ENCODE assay signal across 1 cellular context in the genomic region with DNA sequence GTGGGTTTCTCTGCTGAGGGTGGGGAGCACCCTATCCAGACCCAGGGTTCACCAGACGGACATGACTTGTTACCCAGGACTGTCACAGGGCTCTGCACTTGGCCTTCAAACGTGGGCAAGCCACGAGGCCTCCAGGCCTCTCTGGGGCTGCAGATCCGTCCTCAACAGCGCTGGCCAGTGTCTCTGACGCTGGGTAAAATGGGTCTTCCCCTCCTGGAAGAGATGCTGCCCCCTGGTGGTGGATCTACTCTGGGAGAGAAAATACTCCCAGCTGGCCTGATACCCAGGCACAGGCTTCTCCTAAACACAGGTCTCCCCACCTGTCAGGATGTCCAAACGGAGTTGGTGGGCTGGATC.
A peak's percentile ranks its signal among the peaks of the same experiment; 100 is the strongest.
TF ChIP-seq lines count a peak whose summit lies in the region.

No MANE protein-coding gene starts in this region.

TF ChIP-seq in HepG2, 621 proteins besides CTCF, POLR2A, EP300 and RAD21 (continued from another document and continues in another):
- TF ChIP-seq, protein P1, sequence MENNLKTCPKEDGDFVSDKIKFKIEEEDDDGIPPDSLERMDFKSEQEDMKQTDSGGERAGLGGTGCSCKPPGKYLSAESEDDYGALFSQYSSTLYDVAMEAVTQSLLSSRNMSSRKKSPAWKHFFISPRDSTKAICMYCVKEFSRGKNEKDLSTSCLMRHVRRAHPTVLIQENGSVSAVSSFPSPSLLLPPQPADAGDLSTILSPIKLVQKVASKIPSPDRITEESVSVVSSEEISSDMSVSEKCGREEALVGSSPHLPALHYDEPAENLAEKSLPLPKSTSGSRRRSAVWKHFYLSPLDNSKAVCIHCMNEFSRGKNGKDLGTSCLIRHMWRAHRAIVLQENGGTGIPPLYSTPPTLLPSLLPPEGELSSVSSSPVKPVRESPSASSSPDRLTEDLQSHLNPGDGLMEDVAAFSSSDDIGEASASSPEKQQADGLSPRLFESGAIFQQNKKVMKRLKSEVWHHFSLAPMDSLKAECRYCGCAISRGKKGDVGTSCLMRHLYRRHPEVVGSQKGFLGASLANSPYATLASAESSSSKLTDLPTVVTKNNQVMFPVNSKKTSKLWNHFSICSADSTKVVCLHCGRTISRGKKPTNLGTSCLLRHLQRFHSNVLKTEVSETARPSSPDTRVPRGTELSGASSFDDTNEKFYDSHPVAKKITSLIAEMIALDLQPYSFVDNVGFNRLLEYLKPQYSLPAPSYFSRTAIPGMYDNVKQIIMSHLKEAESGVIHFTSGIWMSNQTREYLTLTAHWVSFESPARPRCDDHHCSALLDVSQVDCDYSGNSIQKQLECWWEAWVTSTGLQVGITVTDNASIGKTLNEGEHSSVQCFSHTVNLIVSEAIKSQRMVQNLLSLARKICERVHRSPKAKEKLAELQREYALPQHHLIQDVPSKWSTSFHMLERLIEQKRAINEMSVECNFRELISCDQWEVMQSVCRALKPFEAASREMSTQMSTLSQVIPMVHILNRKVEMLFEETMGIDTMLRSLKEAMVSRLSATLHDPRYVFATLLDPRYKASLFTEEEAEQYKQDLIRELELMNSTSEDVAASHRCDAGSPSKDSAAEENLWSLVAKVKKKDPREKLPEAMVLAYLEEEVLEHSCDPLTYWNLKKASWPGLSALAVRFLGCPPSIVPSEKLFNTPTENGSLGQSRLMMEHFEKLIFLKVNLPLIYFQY (CRISPR knock-in tag; IDR thresholded peaks at IDR 0.05; ENCODE audit: borderline replicate concordance) = peak; percentile 85
- TF ChIP-seq RBFOX2 (IDR thresholded peaks at IDR 0.05; ENCODE audit: low read depth, low read length) (no peak), MED1 (CRISPR knock-in tag; IDR thresholded peaks at IDR 0.05) (no peak), SRY (CRISPR knock-in tag; IDR thresholded peaks at IDR 0.05) (no peak), ONECUT2 (CRISPR knock-in tag; IDR thresholded peaks at IDR 0.05) (no peak), FLYWCH1 (CRISPR knock-in tag; IDR thresholded peaks at IDR 0.05) (no peak), ZNF570 (CRISPR knock-in tag; IDR thresholded peaks at IDR 0.05; ENCODE audit: borderline replicate concordance) (no peak), ZNF883 (CRISPR knock-in tag; IDR thresholded peaks at IDR 0.05; ENCODE audit: not compliant biosample characterization) (no peak), ZNF33A (CRISPR knock-in tag; IDR thresholded peaks at IDR 0.05; ENCODE audit: borderline replicate concordance) (0 out of 2 replicates have a peak, but pooled peaks have one; percentile 50), ZNF562 (CRISPR knock-in tag; IDR thresholded peaks at IDR 0.05; ENCODE audit: borderline replicate concordance) (no peak), ZNF678 (CRISPR knock-in tag; IDR thresholded peaks at IDR 0.05) (no peak), FIP1L1 (IDR thresholded peaks at IDR 0.05; ENCODE audit: borderline replicate concordance, insufficient read depth, low read depth, low read length) (no peak), PHF8 (CRISPR knock-in tag; IDR thresholded peaks at IDR 0.05) (0 out of 2 replicates have a peak, but pooled peaks have one; percentile 19), EZH2 (conservative IDR thresholded peaks at IDR 0.05; ENCODE audit: low read depth, low read length) (no peak), IKZF4 (CRISPR knock-in tag; IDR thresholded peaks at IDR 0.05; ENCODE audit: borderline replicate concordance, low read depth, not compliant biosample characterization) (peak; percentile 32), POLR2G (IDR thresholded peaks at IDR 0.05; ENCODE audit: low read depth, low read length) (no peak), ZNF282 (IDR thresholded peaks at IDR 0.05; ENCODE audit: partially characterized antibody) (no peak), SRSF9 (IDR thresholded peaks at IDR 0.05; ENCODE audit: borderline replicate concordance, insufficient read depth, low read depth, low read length, poor library complexity, severe bottlenecking) (no peak), BORCS8-MEF2B (CRISPR knock-in tag; IDR thresholded peaks at IDR 0.05) (no peak), ZNF501 (CRISPR knock-in tag; IDR thresholded peaks at IDR 0.05) (peak; percentile 71), MAF1 (CRISPR knock-in tag; IDR thresholded peaks at IDR 0.05; ENCODE audit: borderline replicate concordance) (no peak), POLR2AphosphoS5 (IDR thresholded peaks at IDR 0.05; ENCODE audit: low read depth, low read length) (no peak), PCBP1 (IDR thresholded peaks at IDR 0.05; ENCODE audit: borderline replicate concordance, low read depth, low read length) (no peak), EEA1 (CRISPR knock-in tag; IDR thresholded peaks at IDR 0.05; ENCODE audit: borderline replicate concordance) (no peak), SIN3A (IDR thresholded peaks at IDR 0.05; ENCODE audit: borderline replicate concordance, low read depth, low read length) (no peak), ZBTB7A (CRISPR knock-in tag; IDR thresholded peaks at IDR 0.05) (no peak), NFYC (CRISPR knock-in tag; IDR thresholded peaks at IDR 0.05) (no peak), ZNF644 (CRISPR knock-in tag; IDR thresholded peaks at IDR 0.05; ENCODE audit: low read depth) (0 out of 2 replicates have a peak, but pooled peaks have one; percentile 29), ZNF225 (CRISPR knock-in tag; IDR thresholded peaks at IDR 0.05) (no peak), NCOR1 (IDR thresholded peaks at IDR 0.05; ENCODE audit: borderline replicate concordance, low read length) (no peak), HDAC6 (IDR thresholded peaks at IDR 0.05; ENCODE audit: low read depth, low read length) (no peak), RORA (CRISPR knock-in tag; IDR thresholded peaks at IDR 0.05) (no peak), ARID2 (CRISPR knock-in tag; IDR thresholded peaks at IDR 0.05; ENCODE audit: borderline replicate concordance) (no peak), ZNF75D (CRISPR knock-in tag; IDR thresholded peaks at IDR 0.05; ENCODE audit: borderline replicate concordance) (no peak)
- TF ChIP-seq, protein P2, sequence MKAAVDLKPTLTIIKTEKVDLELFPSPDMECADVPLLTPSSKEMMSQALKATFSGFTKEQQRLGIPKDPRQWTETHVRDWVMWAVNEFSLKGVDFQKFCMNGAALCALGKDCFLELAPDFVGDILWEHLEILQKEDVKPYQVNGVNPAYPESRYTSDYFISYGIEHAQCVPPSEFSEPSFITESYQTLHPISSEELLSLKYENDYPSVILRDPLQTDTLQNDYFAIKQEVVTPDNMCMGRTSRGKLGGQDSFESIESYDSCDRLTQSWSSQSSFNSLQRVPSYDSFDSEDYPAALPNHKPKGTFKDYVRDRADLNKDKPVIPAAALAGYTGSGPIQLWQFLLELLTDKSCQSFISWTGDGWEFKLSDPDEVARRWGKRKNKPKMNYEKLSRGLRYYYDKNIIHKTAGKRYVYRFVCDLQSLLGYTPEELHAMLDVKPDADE (CRISPR knock-in tag; IDR thresholded peaks at IDR 0.05) = no peak
- TF ChIP-seq, protein P3, sequence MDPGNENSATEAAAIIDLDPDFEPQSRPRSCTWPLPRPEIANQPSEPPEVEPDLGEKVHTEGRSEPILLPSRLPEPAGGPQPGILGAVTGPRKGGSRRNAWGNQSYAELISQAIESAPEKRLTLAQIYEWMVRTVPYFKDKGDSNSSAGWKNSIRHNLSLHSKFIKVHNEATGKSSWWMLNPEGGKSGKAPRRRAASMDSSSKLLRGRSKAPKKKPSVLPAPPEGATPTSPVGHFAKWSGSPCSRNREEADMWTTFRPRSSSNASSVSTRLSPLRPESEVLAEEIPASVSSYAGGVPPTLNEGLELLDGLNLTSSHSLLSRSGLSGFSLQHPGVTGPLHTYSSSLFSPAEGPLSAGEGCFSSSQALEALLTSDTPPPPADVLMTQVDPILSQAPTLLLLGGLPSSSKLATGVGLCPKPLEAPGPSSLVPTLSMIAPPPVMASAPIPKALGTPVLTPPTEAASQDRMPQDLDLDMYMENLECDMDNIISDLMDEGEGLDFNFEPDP (CRISPR knock-in tag; conservative IDR thresholded peaks at IDR 0.05) = no peak
- TF ChIP-seq, protein P4, sequence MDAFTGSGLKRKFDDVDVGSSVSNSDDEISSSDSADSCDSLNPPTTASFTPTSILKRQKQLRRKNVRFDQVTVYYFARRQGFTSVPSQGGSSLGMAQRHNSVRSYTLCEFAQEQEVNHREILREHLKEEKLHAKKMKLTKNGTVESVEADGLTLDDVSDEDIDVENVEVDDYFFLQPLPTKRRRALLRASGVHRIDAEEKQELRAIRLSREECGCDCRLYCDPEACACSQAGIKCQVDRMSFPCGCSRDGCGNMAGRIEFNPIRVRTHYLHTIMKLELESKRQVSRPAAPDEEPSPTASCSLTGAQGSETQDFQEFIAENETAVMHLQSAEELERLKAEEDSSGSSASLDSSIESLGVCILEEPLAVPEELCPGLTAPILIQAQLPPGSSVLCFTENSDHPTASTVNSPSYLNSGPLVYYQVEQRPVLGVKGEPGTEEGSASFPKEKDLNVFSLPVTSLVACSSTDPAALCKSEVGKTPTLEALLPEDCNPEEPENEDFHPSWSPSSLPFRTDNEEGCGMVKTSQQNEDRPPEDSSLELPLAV (CRISPR knock-in tag; conservative IDR thresholded peaks at IDR 0.05; ENCODE audit: low read depth) = no peak
- TF ChIP-seq, protein P5, sequence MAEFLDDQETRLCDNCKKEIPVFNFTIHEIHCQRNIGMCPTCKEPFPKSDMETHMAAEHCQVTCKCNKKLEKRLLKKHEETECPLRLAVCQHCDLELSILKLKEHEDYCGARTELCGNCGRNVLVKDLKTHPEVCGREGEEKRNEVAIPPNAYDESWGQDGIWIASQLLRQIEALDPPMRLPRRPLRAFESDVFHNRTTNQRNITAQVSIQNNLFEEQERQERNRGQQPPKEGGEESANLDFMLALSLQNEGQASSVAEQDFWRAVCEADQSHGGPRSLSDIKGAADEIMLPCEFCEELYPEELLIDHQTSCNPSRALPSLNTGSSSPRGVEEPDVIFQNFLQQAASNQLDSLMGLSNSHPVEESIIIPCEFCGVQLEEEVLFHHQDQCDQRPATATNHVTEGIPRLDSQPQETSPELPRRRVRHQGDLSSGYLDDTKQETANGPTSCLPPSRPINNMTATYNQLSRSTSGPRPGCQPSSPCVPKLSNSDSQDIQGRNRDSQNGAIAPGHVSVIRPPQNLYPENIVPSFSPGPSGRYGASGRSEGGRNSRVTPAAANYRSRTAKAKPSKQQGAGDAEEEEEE (CRISPR knock-in tag; IDR thresholded peaks at IDR 0.05; ENCODE audit: borderline replicate concordance) = no peak
- TF ChIP-seq, protein P6, sequence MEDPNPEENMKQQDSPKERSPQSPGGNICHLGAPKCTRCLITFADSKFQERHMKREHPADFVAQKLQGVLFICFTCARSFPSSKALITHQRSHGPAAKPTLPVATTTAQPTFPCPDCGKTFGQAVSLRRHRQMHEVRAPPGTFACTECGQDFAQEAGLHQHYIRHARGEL (CRISPR knock-in tag; IDR thresholded peaks at IDR 0.05) = no peak
- TF ChIP-seq, protein P7, sequence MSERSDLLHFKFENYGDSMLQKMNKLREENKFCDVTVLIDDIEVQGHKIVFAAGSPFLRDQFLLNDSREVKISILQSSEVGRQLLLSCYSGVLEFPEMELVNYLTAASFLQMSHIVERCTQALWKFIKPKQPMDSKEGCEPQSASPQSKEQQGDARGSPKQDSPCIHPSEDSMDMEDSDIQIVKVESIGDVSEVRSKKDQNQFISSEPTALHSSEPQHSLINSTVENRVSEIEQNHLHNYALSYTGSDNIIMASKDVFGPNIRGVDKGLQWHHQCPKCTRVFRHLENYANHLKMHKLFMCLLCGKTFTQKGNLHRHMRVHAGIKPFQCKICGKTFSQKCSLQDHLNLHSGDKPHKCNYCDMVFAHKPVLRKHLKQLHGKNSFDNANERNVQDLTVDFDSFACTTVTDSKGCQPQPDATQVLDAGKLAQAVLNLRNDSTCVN (CRISPR knock-in tag; IDR thresholded peaks at IDR 0.05; ENCODE audit: borderline replicate concordance) = no peak
- TF ChIP-seq, protein P8, sequence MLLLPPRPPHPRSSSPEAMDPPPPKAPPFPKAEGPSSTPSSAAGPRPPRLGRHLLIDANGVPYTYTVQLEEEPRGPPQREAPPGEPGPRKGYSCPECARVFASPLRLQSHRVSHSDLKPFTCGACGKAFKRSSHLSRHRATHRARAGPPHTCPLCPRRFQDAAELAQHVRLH (CRISPR knock-in tag; IDR thresholded peaks at IDR 0.05; ENCODE audit: borderline replicate concordance, low read depth) = no peak
- TF ChIP-seq, protein P9, sequence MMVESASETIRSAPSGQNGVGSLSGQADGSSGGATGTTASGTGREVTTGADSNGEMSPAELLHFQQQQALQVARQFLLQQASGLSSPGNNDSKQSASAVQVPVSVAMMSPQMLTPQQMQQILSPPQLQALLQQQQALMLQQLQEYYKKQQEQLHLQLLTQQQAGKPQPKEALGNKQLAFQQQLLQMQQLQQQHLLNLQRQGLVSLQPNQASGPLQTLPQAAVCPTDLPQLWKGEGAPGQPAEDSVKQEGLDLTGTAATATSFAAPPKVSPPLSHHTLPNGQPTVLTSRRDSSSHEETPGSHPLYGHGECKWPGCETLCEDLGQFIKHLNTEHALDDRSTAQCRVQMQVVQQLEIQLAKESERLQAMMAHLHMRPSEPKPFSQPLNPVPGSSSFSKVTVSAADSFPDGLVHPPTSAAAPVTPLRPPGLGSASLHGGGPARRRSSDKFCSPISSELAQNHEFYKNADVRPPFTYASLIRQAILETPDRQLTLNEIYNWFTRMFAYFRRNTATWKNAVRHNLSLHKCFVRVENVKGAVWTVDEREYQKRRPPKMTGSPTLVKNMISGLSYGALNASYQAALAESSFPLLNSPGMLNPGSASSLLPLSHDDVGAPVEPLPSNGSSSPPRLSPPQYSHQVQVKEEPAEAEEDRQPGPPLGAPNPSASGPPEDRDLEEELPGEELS (CRISPR knock-in tag; IDR thresholded peaks at IDR 0.05) = no peak
- TF ChIP-seq, protein P10, sequence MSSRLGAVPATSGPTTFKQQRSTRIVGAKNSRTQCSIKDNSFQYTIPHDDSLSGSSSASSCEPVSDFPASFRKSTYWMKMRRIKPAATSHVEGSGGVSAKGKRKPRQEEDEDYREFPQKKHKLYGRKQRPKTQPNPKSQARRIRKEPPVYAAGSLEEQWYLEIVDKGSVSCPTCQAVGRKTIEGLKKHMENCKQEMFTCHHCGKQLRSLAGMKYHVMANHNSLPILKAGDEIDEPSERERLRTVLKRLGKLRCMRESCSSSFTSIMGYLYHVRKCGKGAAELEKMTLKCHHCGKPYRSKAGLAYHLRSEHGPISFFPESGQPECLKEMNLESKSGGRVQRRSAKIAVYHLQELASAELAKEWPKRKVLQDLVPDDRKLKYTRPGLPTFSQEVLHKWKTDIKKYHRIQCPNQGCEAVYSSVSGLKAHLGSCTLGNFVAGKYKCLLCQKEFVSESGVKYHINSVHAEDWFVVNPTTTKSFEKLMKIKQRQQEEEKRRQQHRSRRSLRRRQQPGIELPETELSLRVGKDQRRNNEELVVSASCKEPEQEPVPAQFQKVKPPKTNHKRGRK (CRISPR knock-in tag; IDR thresholded peaks at IDR 0.05) = no peak
- TF ChIP-seq, protein P11, sequence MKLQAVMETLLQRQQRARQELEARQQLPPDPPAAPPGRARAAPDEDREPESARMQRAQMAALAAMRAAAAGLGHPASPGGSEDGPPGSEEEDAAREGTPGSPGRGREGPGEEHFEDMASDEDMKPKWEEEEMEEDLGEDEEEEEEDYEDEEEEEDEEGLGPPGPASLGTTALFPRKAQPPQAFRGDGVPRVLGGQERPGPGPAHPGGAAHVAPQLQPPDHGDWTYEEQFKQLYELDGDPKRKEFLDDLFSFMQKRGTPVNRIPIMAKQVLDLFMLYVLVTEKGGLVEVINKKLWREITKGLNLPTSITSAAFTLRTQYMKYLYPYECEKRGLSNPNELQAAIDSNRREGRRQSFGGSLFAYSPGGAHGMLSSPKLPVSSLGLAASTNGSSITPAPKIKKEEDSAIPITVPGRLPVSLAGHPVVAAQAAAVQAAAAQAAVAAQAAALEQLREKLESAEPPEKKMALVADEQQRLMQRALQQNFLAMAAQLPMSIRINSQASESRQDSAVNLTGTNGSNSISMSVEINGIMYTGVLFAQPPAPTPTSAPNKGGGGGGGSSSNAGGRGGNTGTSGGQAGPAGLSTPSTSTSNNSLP (IDR thresholded peaks at IDR 0.05; ENCODE audit: low read depth, low read length) = no peak
